Comparison of ENCODE assay signal across 18 cellular contexts in genomic region chr19:6700586-6701316, GRCh38. TPM values are rescaled to one million over a fixed set of nuclear protein-coding genes. Genes with fewer than 3 reads are reported as not detected.
DNase-seq lines count a peak whose midpoint lies in the region; FAIRE-seq lines count a peak whose summit lies in the region.
"Had no signal": no experiment of that assay in that cellular context is flagged by ENCODE, and none has a peak within 500 bp of the region (broad histone marks: within the 10 kb centered on the region; RNA-seq: fewer than 3 reads in every experiment).

No MANE protein-coding gene starts in this region.

- no peak overlapping the region for H3K4me3 Mint-ChIP-seq in activated CD4-positive, alpha-beta T cell treated with anti-CD3 and anti-CD28 coated beads, Interleukin-2, amount 10 ng/mL, durations not matched to agents 24 days and 14 days

- no peaks in the 10 kb centered on the region for H3K9me3 Mint-ChIP-seq in activated CD4-positive, alpha-beta T cell treated with anti-CD3 and anti-CD28 coated beads, Interleukin-2, amount 10 ng/mL, durations not matched to agents 24 days and 14 days

- FAIRE-seq in TTC549 (lab: Jason Lieb, UNC) (peak; percentile 93), frontal cortex (lab: Jason Lieb, UNC) (peak; percentile 100)
- FAIRE-seq: D721Med, H1 had no signal

- H3K36me3 Mint-ChIP-seq in activated CD4-positive, alpha-beta T cell treated with anti-CD3 and anti-CD28 coated beads, Interleukin-2, amount 10 ng/mL, durations not matched to agents 24 days and 14 days (ENCODE audit: low read depth): no peaks in the 10 kb centered on the region

- no peak overlapping the region for H3K27ac Mint-ChIP-seq in activated CD4-positive, alpha-beta T cell treated with anti-CD3 and anti-CD28 coated beads, Interleukin-2, amount 10 ng/mL, durations not matched to agents 24 days and 14 days

- H3K27me3 Mint-ChIP-seq in activated CD4-positive, alpha-beta T cell treated with anti-CD3 and anti-CD28 coated beads, Interleukin-2, amount 10 ng/mL, durations not matched to agents 24 days and 14 days: peaks cover 2% of the 10 kb centered on the region

- intact Hi-C loops in posterior vena cava (cut with DNase I): no loop called here
- intact Hi-C loops in activated CD4-positive, alpha-beta T cell treated with anti-CD3 and anti-CD28 coated beads, Interleukin-2, amount 10 ng/mL, durations not matched to agents 24 days and 14 days (cut with micrococcal nuclease): no loop called here

- H3K4me1 Mint-ChIP-seq in activated CD4-positive, alpha-beta T cell treated with anti-CD3 and anti-CD28 coated beads, Interleukin-2, amount 10 ng/mL, durations not matched to agents 24 days and 14 days: peaks cover 3% of the 10 kb centered on the region

- DNase-seq in frontal cortex (ENCODE audit: low spot score in 2 of 2): no peak
- DNase-seq in posterior vena cava (ENCODE audit: low spot score): peak; percentile 7
- no peak for DNase-seq in T1000 (lab: John Stamatoyannopoulos, UW)
- DNase-seq in activated CD4-positive, alpha-beta T cell treated with anti-CD3 and anti-CD28 coated beads, Interleukin-2, amount 10 ng/mL, durations not matched to agents 24 days and 14 days: no peak
- DNase-seq: ACHN, AML-193, MM.1S, NCI-H1092 treated with DMSO at 0.1 percent for 48 hours, NCI-H1694, NCI-H510A treated with DMSO at 0.1 percent for 48 hours, NCI-H774, PC-3, RPMI8226, SIG-M5 had no signal

RNA-seq across cellular contexts. Expression of gene C3, which starts 19.7 kb away (rescaled TPM):
- total RNA-seq in frontal cortex: 11.4 TPM
- 1,000 to 10,000 TPM in 1 of 2 donors, 100 to 1,000 TPM in 1; 929 to 2,763 TPM for total RNA-seq in posterior vena cava
- total RNA-seq in activated CD4-positive, alpha-beta T cell treated with anti-CD3 and anti-CD28 coated beads, Interleukin-2, amount 10 ng/mL, durations not matched to agents 24 days and 14 days: 4.8 and 5.3 TPM in 2 replicates

RNA-seq across cellular contexts. Expression of gene TNFSF14, which starts 30.8 kb away (rescaled TPM):
- total RNA-seq in frontal cortex (not detected), posterior vena cava (1 to 10 TPM; 1.4 to 1.6 TPM)
- total RNA-seq in activated CD4-positive, alpha-beta T cell treated with anti-CD3 and anti-CD28 coated beads, Interleukin-2, amount 10 ng/mL, durations not matched to agents 24 days and 14 days: 172 and 173 TPM in 2 replicates
- total RNA-seq: H1, LHCN-M2, PC-3 had no signal

RNA-seq across cellular contexts. Expression of gene GPR108, which starts 36.6 kb away (rescaled TPM):
- total RNA-seq in frontal cortex: 8.6 TPM
- total RNA-seq in posterior vena cava: 10 to 100 TPM; 39.3 to 43.4 TPM
- 97.7 and 107 TPM in 2 replicates for total RNA-seq in activated CD4-positive, alpha-beta T cell treated with anti-CD3 and anti-CD28 coated beads, Interleukin-2, amount 10 ng/mL, durations not matched to agents 24 days and 14 days

RNA-seq across cellular contexts. Expression of gene TRIP10, which starts 38.7 kb away (rescaled TPM):
- 2.9 TPM for total RNA-seq in frontal cortex
- total RNA-seq in posterior vena cava: 10 to 100 TPM; 83.2 to 92.6 TPM
- total RNA-seq in activated CD4-positive, alpha-beta T cell treated with anti-CD3 and anti-CD28 coated beads, Interleukin-2, amount 10 ng/mL, durations not matched to agents 24 days and 14 days: 66.3 and 67.7 TPM in 2 replicates

Comparison
In these comparisons a context has a peak if more than half of its experiments do, and no peak if none do; other contexts are left out.
1. RNA of gene C3, which starts 19.7 kb away (total RNA-seq): 929 to 2,763 TPM in posterior vena cava; 11.4 TPM in frontal cortex (single experiment) and 4.8 to 5.3 TPM in activated CD4-positive, alpha-beta T cell treated with anti-CD3 and anti-CD28 coated beads, Interleukin-2, amount 10 ng/mL, durations not matched to agents 24 days and 14 days; every median in the first group is over 10 times any median in the second.
2. RNA of gene TNFSF14, which starts 30.8 kb away (total RNA-seq): 172 to 173 TPM in activated CD4-positive, alpha-beta T cell treated with anti-CD3 and anti-CD28 coated beads, Interleukin-2, amount 10 ng/mL, durations not matched to agents 24 days and 14 days; 1.4 to 1.6 TPM in posterior vena cava and not detected in frontal cortex (single experiment); every median in the first group is over 10 times any median in the second.